Comparison of ENCODE assay signal across 22 cellular contexts in the genomic region with DNA sequence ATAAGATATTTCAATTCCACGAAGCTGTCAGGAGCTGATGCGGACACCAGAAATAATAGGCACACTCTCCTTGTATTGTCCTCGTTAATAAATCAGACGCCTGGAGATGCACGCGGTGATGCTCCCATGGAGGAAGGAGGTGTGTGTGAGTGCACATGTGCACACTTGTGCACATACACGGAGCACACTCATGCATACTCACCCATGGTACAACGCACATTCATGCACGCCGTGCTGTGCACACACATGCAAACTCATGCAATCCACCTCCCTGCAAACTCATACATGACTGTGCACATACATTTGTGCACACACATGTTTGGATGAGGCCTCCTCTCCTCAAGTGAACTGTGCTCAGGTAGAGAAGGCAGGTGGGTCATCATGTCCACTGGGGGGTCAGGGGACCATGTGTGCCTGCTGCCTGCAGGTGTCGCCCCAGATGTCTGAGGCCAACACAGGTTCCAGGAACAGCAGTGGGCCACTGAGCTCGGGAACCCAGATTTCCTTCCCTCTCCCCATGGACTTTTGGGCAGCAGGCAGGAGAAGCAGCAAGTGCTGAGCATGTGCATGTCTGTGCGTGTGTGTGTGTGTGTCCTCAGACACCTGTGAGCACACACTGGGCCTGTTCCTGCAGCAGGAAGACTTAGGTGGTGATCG.
A peak's percentile ranks its signal among the peaks of the same experiment; 100 is the strongest.
DNase-seq lines count a peak whose midpoint lies in the region; ATAC-seq, FAIRE-seq and TF ChIP-seq lines count a peak whose summit lies in the region.
"Had no signal": no experiment of that assay in that cellular context is flagged by ENCODE, and none has a peak within 500 bp of the region (broad histone marks: within the 10 kb centered on the region; RNA-seq: fewer than 3 reads in every experiment).

No MANE protein-coding gene starts in this region.

- H2AFZ ChIP-seq in SU-DHL-6 (ENCODE audit: low read depth, low read length, severe bottlenecking) = no peak overlapping the region

- peak overlapping the region; percentile 22 for H3K27ac Mint-ChIP-seq in mesothelial cell of epicardium
- no peak overlapping the region for H3K27ac Mint-ChIP-seq in CD4-positive, alpha-beta T cell
- H3K27ac Mint-ChIP-seq: activated naive CD4-positive, alpha-beta T cell treated with anti-CD3 and anti-CD28 coated beads, Interleukin-2, amount 50 U/mL, for 24 hours; memory B cell had no signal

- H3K79me2 ChIP-seq in SU-DHL-6 (ENCODE audit: insufficient read depth, low read length) = no peaks in the 10 kb centered on the region

- H3K4me1 Mint-ChIP-seq in mesothelial cell of epicardium = peaks cover 41% of the 10 kb centered on the region
- no peaks in the 10 kb centered on the region for H3K4me1 Mint-ChIP-seq in CD4-positive, alpha-beta T cell (ENCODE audit: low read depth)

- H3K27ac ChIP-seq in SU-DHL-6 (ENCODE audit: low read depth, low read length) = no peak overlapping the region
- H3K27ac ChIP-seq in CD4-positive, alpha-beta T cell (ENCODE audit: low read depth, low read length) = no peak overlapping the region
- H3K27ac ChIP-seq: esophagus muscularis mucosa had no signal

- H3K9me3 Mint-ChIP-seq in mesothelial cell of epicardium = no peaks in the 10 kb centered on the region
- H3K9me3 Mint-ChIP-seq in CD4-positive, alpha-beta T cell = no peaks in the 10 kb centered on the region
- H3K9me3 Mint-ChIP-seq: activated naive CD4-positive, alpha-beta T cell treated with anti-CD3 and anti-CD28 coated beads, Interleukin-2, amount 50 U/mL, for 24 hours; memory B cell; neural crest cell had no signal

- H4K20me1 ChIP-seq in SU-DHL-6 (ENCODE audit: low read depth, low read length) = no peaks in the 10 kb centered on the region

- CTCF ChIA-PET in CD4-positive, alpha-beta T cell (lab: Charles Lee) = no interaction called here

- H3K36me3 Mint-ChIP-seq in mesothelial cell of epicardium = no peaks in the 10 kb centered on the region
- no peaks in the 10 kb centered on the region for H3K36me3 Mint-ChIP-seq in CD4-positive, alpha-beta T cell (ENCODE audit: low read depth)

- DNase-seq in GM12865 (ENCODE audit: low read depth) = no peak
- DNase-seq in HTR-8/SVneo (ENCODE audit: insufficient read length, low spot score) = no peak
- no peak for DNase-seq in mesothelial cell of epicardium (ENCODE audit: low spot score in 2 of 2, unreplicated experiment in 2 of 2)
- DNase-seq in AG20443 (ENCODE audit: low spot score) = no peak
- DNase-seq in NCI-H2081 treated with DMSO at 0.1 percent for 48 hours (lab: John Stamatoyannopoulos, UW) = no peak
- no peak for DNase-seq in CD4-positive, alpha-beta T cell
- DNase-seq: activated CD4-positive, alpha-beta T cell treated with anti-CD3 and anti-CD28 coated beads, Interleukin-2, amount 50 U/mL, for 1 hour; activated T-cell treated with anti-CD3 and anti-CD28 coated beads, Interleukin-2, amount 50 U/mL, for 1 hour; dermis blood vessel endothelial cell; NCI-H1930; NCI-H510A treated with DMSO at 0.1 percent for 48 hours; stimulated activated CD4-positive, alpha-beta T cell treated with anti-CD3 and anti-CD28 coated beads, Interleukin-1b, Interleukin-23, amount 100 ng/mL, for 48 hours had no signal

- H3K4me3 Mint-ChIP-seq in mesothelial cell of epicardium = no peak overlapping the region
- H3K4me3 Mint-ChIP-seq in CD4-positive, alpha-beta T cell = no peak overlapping the region
- H3K4me3 Mint-ChIP-seq: activated naive CD4-positive, alpha-beta T cell treated with anti-CD3 and anti-CD28 coated beads, Interleukin-2, amount 50 U/mL, for 24 hours; memory B cell; neural crest cell had no signal

- no peaks in the 10 kb centered on the region for H3K9me2 ChIP-seq in SU-DHL-6 (replicated peaks; ENCODE audit: insufficient read depth, low read length)

- H3K4me3 ChIP-seq in GM12865 (ENCODE audit: low read depth, low read length) (no peak overlapping the region), SU-DHL-6 (ENCODE audit: insufficient read depth, low read length, poor library complexity, severe bottlenecking) (no peak overlapping the region)
- H3K4me3 ChIP-seq: esophagus muscularis mucosa had no signal

- no peaks in the 10 kb centered on the region for H3K36me3 ChIP-seq in SU-DHL-6 (ENCODE audit: low read length)
- H3K36me3 ChIP-seq: esophagus muscularis mucosa had no signal

- TF ChIP-seq CTCF in GM12865 (IDR thresholded peaks at IDR 0.05; ENCODE audit: insufficient read depth, low read depth, low read length, missing control alignments) = peak; percentile 17
- TF ChIP-seq CTCF in SU-DHL-6 (IDR thresholded peaks at IDR 0.05; ENCODE audit: insufficient read depth, low read length, poor library complexity, severe bottlenecking) = peak; percentile 14
- no peak for TF ChIP-seq CTCF in mesothelial cell of epicardium (IDR thresholded peaks at IDR 0.05; ENCODE audit: unreplicated experiment)
- no peak for TF ChIP-seq CTCF in CD4-positive, alpha-beta T cell (IDR thresholded peaks at IDR 0.05)

- no peaks in the 10 kb centered on the region for H3K27me3 ChIP-seq in SU-DHL-6 (ENCODE audit: low read length)
- no peaks in the 10 kb centered on the region for H3K27me3 ChIP-seq in CD4-positive, alpha-beta T cell (ENCODE audit: control insufficient read depth, insufficient read depth, low read length)

- intact Hi-C loops in CD4-positive, alpha-beta T cell (cut with DNase I, micrococcal nuclease) = no loop called here

- POLR2A ChIA-PET in CD4-positive, alpha-beta T cell (lab: Charles Lee) = no interaction called here

- H3K27me3 Mint-ChIP-seq in mesothelial cell of epicardium (ENCODE audit: low read depth) = peaks cover 2% of the 10 kb centered on the region
- no peaks in the 10 kb centered on the region for H3K27me3 Mint-ChIP-seq in CD4-positive, alpha-beta T cell
- H3K27me3 Mint-ChIP-seq: activated naive CD4-positive, alpha-beta T cell treated with anti-CD3 and anti-CD28 coated beads, Interleukin-2, amount 50 U/mL, for 24 hours had no signal

- H3K9ac ChIP-seq in SU-DHL-6 (ENCODE audit: low read length) = no peak overlapping the region

- no peaks in the 10 kb centered on the region for H3K9me3 ChIP-seq in SU-DHL-6 (ENCODE audit: insufficient read depth, low read length)
- no peaks in the 10 kb centered on the region for H3K9me3 ChIP-seq in CD4-positive, alpha-beta T cell (ENCODE audit: control insufficient read depth, low read length)
- H3K9me3 ChIP-seq: esophagus muscularis mucosa had no signal

- H3F3A ChIP-seq in SU-DHL-6 (ENCODE audit: insufficient read depth) = no peaks in the 10 kb centered on the region

- H3K4me2 ChIP-seq in SU-DHL-6 (ENCODE audit: low read depth, low read length, poor library complexity, severe bottlenecking) = no peak overlapping the region

- no peak for ATAC-seq in CD4-positive, alpha-beta T cell (ENCODE audit: poor library complexity)
- no peak for ATAC-seq in GM21619 (IDR thresholded peaks at IDR 0.05; ENCODE audit: unreplicated experiment)
- ATAC-seq: sciatic nerve had no signal

- FAIRE-seq in HTR-8/SVneo (lab: Jason Lieb, UNC) = peak; percentile 93
- FAIRE-seq: islet of Langerhans, RCC 7860, TTC549 had no signal

Comparison
In these comparisons a context has a peak if more than half of its experiments do, and no peak if none do; other contexts are left out.
1. CTCF ChIP-seq: peak in GM12865 (single experiment) and SU-DHL-6 (single experiment); none in mesothelial cell of epicardium (single experiment) and CD4-positive, alpha-beta T cell (single experiment).